1 cellular context compared by ENCODE assay signal in the genomic region with DNA sequence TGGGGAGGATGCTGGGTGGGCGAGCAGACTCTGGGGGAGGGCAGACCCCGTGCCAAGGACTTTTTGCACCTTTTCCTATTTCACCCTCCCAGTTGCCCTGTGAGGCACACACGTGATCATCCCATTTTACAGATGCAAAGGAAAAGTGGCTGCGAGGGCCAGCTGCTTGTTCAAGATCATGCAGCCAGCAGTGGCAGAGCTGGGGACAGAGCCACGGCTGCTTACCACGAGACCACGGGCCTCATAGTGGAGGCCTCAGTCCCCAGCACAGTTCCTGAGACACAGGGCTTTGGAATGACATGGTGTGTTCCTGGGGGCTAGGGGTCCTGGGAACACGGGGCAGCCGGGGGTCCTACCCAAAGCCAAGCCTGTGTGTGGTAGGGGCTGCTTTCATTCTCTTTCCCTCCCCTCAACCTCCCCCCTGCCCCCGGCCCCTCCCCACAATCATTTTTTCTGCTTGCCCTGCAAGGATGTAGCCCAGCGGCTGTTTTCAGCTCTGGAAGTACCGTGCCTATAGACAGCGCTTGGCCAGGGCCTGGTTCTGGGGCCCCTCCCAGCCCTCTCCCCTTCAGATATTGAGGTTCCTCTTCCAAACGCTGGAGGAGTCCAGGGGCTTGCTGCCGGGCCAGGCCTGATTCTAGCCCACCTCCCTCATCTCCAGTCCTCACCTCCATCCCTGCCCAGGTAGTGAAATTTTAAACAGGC.
TF ChIP-seq lines count a peak whose summit lies in the region.

No MANE protein-coding gene starts in this region.

TF ChIP-seq in A549, 52 proteins besides CTCF, POLR2A, EP300 and RAD21:
- TF ChIP-seq, protein P1, sequence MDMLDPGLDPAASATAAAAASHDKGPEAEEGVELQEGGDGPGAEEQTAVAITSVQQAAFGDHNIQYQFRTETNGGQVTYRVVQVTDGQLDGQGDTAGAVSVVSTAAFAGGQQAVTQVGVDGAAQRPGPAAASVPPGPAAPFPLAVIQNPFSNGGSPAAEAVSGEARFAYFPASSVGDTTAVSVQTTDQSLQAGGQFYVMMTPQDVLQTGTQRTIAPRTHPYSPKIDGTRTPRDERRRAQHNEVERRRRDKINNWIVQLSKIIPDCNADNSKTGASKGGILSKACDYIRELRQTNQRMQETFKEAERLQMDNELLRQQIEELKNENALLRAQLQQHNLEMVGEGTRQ (IDR thresholded peaks at IDR 0.05): no peak
- no peak for TF ChIP-seq RFX5 (IDR thresholded peaks at IDR 0.05)
- TF ChIP-seq CBX8 (IDR thresholded peaks at IDR 0.05): no peak
- TF ChIP-seq FOSL2 (IDR thresholded peaks at IDR 0.05): no peak
- TF ChIP-seq FOSL2 (CRISPR knock-in tag; IDR thresholded peaks at IDR 0.05): no peak
- no peak for TF ChIP-seq ZC3H11A (IDR thresholded peaks at IDR 0.05)
- TF ChIP-seq, protein P2, sequence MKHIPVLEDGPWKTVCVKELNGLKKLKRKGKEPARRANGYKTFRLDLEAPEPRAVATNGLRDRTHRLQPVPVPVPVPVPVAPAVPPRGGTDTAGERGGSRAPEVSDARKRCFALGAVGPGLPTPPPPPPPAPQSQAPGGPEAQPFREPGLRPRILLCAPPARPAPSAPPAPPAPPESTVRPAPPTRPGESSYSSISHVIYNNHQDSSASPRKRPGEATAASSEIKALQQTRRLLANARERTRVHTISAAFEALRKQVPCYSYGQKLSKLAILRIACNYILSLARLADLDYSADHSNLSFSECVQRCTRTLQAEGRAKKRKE (CRISPR knock-in tag; IDR thresholded peaks at IDR 0.05; ENCODE audit: low read depth): no peak
- TF ChIP-seq MAFK (IDR thresholded peaks at IDR 0.05; ENCODE audit: partially characterized antibody): no peak
- no peak for TF ChIP-seq EHF (CRISPR knock-in tag; IDR thresholded peaks at IDR 0.05)
- TF ChIP-seq CBX2 (IDR thresholded peaks at IDR 0.05; ENCODE audit: borderline replicate concordance, low read depth): no peak
- TF ChIP-seq, protein P3, sequence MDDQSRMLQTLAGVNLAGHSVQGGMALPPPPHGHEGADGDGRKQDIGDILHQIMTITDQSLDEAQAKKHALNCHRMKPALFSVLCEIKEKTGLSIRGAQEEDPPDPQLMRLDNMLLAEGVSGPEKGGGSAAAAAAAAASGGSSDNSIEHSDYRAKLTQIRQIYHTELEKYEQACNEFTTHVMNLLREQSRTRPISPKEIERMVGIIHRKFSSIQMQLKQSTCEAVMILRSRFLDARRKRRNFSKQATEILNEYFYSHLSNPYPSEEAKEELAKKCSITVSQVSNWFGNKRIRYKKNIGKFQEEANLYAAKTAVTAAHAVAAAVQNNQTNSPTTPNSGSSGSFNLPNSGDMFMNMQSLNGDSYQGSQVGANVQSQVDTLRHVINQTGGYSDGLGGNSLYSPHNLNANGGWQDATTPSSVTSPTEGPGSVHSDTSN (IDR thresholded peaks at IDR 0.05): no peak
- TF ChIP-seq, protein P4, sequence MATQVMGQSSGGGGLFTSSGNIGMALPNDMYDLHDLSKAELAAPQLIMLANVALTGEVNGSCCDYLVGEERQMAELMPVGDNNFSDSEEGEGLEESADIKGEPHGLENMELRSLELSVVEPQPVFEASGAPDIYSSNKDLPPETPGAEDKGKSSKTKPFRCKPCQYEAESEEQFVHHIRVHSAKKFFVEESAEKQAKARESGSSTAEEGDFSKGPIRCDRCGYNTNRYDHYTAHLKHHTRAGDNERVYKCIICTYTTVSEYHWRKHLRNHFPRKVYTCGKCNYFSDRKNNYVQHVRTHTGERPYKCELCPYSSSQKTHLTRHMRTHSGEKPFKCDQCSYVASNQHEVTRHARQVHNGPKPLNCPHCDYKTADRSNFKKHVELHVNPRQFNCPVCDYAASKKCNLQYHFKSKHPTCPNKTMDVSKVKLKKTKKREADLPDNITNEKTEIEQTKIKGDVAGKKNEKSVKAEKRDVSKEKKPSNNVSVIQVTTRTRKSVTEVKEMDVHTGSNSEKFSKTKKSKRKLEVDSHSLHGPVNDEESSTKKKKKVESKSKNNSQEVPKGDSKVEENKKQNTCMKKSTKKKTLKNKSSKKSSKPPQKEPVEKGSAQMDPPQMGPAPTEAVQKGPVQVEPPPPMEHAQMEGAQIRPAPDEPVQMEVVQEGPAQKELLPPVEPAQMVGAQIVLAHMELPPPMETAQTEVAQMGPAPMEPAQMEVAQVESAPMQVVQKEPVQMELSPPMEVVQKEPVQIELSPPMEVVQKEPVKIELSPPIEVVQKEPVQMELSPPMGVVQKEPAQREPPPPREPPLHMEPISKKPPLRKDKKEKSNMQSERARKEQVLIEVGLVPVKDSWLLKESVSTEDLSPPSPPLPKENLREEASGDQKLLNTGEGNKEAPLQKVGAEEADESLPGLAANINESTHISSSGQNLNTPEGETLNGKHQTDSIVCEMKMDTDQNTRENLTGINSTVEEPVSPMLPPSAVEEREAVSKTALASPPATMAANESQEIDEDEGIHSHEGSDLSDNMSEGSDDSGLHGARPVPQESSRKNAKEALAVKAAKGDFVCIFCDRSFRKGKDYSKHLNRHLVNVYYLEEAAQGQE (IDR thresholded peaks at IDR 0.05): no peak
- TF ChIP-seq EHMT2 (IDR thresholded peaks at IDR 0.05; ENCODE audit: low read depth): no peak
- TF ChIP-seq ZNF302 (CRISPR knock-in tag; IDR thresholded peaks at IDR 0.05): no peak
- no peak for TF ChIP-seq ZFP36 (IDR thresholded peaks at IDR 0.05; ENCODE audit: borderline replicate concordance, partially characterized antibody)
